ENCODE assay signal across 8 cellular contexts in genomic region chr4:1711055-1711905, GRCh38. TPM values are rescaled to one million over a fixed set of nuclear protein-coding genes. Genes with fewer than 3 reads are reported as not detected.
DNase-seq lines count a peak whose midpoint lies in the region; ATAC-seq and TF ChIP-seq lines count a peak whose summit lies in the region.

No MANE protein-coding gene starts in this region.

- TF ChIP-seq EP300 in sigmoid colon (IDR thresholded peaks at IDR 0.05), result no peak

- H3K9me3 ChIP-seq in HEK293 (ENCODE audit: control insufficient read depth, insufficient read depth, low read depth, low read length) (no peaks in the 10 kb centered on the region), OCI-LY1 (ENCODE audit: low read length) (no peaks in the 10 kb centered on the region), body of pancreas (no peaks in the 10 kb centered on the region), iPS-18a (ENCODE audit: control insufficient read depth, low read depth, low read length) (no peaks in the 10 kb centered on the region), sigmoid colon (no peaks in the 10 kb centered on the region)

- no peak for TF ChIP-seq CTCF in GM06990 (IDR thresholded peaks at IDR 0.05; ENCODE audit: insufficient read depth, low read length, poor library complexity, severe bottlenecking)
- no peak for TF ChIP-seq CTCF in HEK293 (tag by site-specific recombination; IDR thresholded peaks at IDR 0.05)
- TF ChIP-seq CTCF in OCI-LY1 (IDR thresholded peaks at IDR 0.05; ENCODE audit: low read length), result no peak
- no peak for TF ChIP-seq CTCF in body of pancreas (IDR thresholded peaks at IDR 0.05)
- no peak for TF ChIP-seq CTCF in sigmoid colon (IDR thresholded peaks at IDR 0.05)

- H3K27me3 ChIP-seq in GM06990 (replicated peaks; ENCODE audit: control insufficient read depth, insufficient read depth, low read length), result no peaks in the 10 kb centered on the region
- H3K27me3 ChIP-seq in OCI-LY1 (ENCODE audit: insufficient read depth, low read length), result no peaks in the 10 kb centered on the region
- H3K27me3 ChIP-seq in body of pancreas, result no peaks in the 10 kb centered on the region
- peaks cover 5% of the 10 kb centered on the region for H3K27me3 ChIP-seq in iPS-18a (ENCODE audit: control insufficient read depth, insufficient read depth, low read length)
- H3K27me3 ChIP-seq in sigmoid colon, result no peaks in the 10 kb centered on the region

- POLR2A ChIA-PET in HEK293 (lab: Yijun Ruan, JAX), result interaction anchor here (0.5 to 1.8 kb wide), 6 partner anchors 9 to 310 kb away, joined by 3 to 44 read pairs (median 8); partner anchors contain the start of genes TACC3 and TMEM129

- DNase-seq in GM06990 (ENCODE audit: extremely low read depth, insufficient read length) (peak; percentile 68), body of pancreas (peak; percentile 53 to 68 (median 63)), sigmoid colon (peak; percentile 83), NOMO-1 treated with dmso at 0.1 percent for 144 hours (lab: John Stamatoyannopoulos, UW; ENCODE audit: unreplicated experiment) (no peak), DMS114 treated with DMSO at 0.1 percent for 48 hours (lab: John Stamatoyannopoulos, UW; ENCODE audit: unreplicated experiment) (no peak)

- H3K4me3 ChIP-seq in GM06990 (replicated peaks; ENCODE audit: low read depth, low read length) (peak overlapping the region; percentile 92), HEK293 (ENCODE audit: low read depth, low read length) (peak overlapping the region; percentile 85), OCI-LY1 (ENCODE audit: low read depth, low read length, poor library complexity, severe bottlenecking) (peak overlapping the region; percentile 99), body of pancreas (peak overlapping the region; percentile 75 to 77), iPS-18a (ENCODE audit: low read length) (peak overlapping the region; percentile 95), sigmoid colon (peak overlapping the region; percentile 76 to 98 (median 83))

- no peaks in the 10 kb centered on the region for H4K20me1 ChIP-seq in OCI-LY1 (ENCODE audit: insufficient read depth, low read length)

- peaks cover 48% of the 10 kb centered on the region for H3K79me2 ChIP-seq in OCI-LY1 (ENCODE audit: insufficient read depth, low read length)

- H3K4me2 ChIP-seq in OCI-LY1 (ENCODE audit: low read length), result peak overlapping the region; percentile 89

- no peak overlapping the region for H2AFZ ChIP-seq in OCI-LY1 (ENCODE audit: low read length)

- H3K4me1 ChIP-seq in HEK293 (ENCODE audit: control insufficient read depth, insufficient read depth, low read length) (no peaks in the 10 kb centered on the region), OCI-LY1 (ENCODE audit: insufficient read depth, low read length, severe bottlenecking) (peaks cover 56% of the 10 kb centered on the region), body of pancreas (peaks cover 59% of the 10 kb centered on the region), iPS-18a (ENCODE audit: control insufficient read depth, low read depth, low read length) (peaks cover 8% of the 10 kb centered on the region), sigmoid colon (peaks cover 0 to 52% (median 37%) of the 10 kb centered on the region in 4 donors)

- 5 to 11% methylated on average over 24 to 60 of the region's 61 CpGs for WGBS in body of pancreas, 2 donors
- WGBS in sigmoid colon, 2 donors, result 3 to 5% methylated on average over 61 of the region's 61 CpGs

- ATAC-seq in body of pancreas, result peak; percentile 11

- no peaks in the 10 kb centered on the region for H3K9me2 ChIP-seq in OCI-LY1 (ENCODE audit: low read depth, low read length)

- peak overlapping the region; percentile 85 for H3K9ac ChIP-seq in OCI-LY1 (ENCODE audit: low read length)
- peak overlapping the region; percentile 82 for H3K9ac ChIP-seq in iPS-18a (ENCODE audit: low read length)

- no peak for TF ChIP-seq POLR2A in body of pancreas (IDR thresholded peaks at IDR 0.05)
- TF ChIP-seq POLR2A in sigmoid colon (IDR thresholded peaks at IDR 0.05), result no peak

- H3K27ac ChIP-seq in HEK293 (ENCODE audit: extremely low read depth, low read depth, low read length) (peak overlapping the region; percentile 99), OCI-LY1 (ENCODE audit: low read depth, low read length, poor library complexity, severe bottlenecking) (peak overlapping the region; percentile 36), body of pancreas (peak overlapping the region; percentile 82 to 100 (median 100)), iPS-18a (ENCODE audit: low read length) (no peak overlapping the region), sigmoid colon (peak overlapping the region; percentile 97 to 100 (median 99))

- CTCF ChIA-PET in HEK293 (lab: Yijun Ruan, JAX), result interaction anchor here (1.1 kb wide), 1 partner anchor 18 kb away, joined by 4 read pairs; no protein-coding TSS in a partner anchor

- intact Hi-C loops in body of pancreas (cut with DNase I), result no loop called here
- intact Hi-C loops in sigmoid colon (cut with DNase I), result loop anchor here (5.0 kb wide), 2 partner anchors 146 to 364 kb away; partner anchors contain the start of genes LETM1 and UVSSA

- H3K36me3 ChIP-seq in GM06990 (ENCODE audit: control insufficient read depth, insufficient read depth, low read length) (peaks cover 6% of the 10 kb centered on the region), HEK293 (ENCODE audit: control insufficient read depth in 2 of 2, insufficient read depth in 1 of 2, low read length in 2 of 2) (peaks cover 4 to 45% of the 10 kb centered on the region in 2 experiments; a peak in 2 of 3 replicates), OCI-LY1 (ENCODE audit: insufficient read depth, low read length) (peaks cover 49% of the 10 kb centered on the region), body of pancreas (replicated peaks in 1 of 2; ENCODE audit: insufficient read depth in 1 of 2, low read depth in 2 of 2) (peaks cover 0 to 1% of the 10 kb centered on the region in 2 donors), iPS-18a (ENCODE audit: control insufficient read depth, low read depth, low read length) (peaks cover under 1% of the 10 kb centered on the region), sigmoid colon (peaks cover 0 to 4% (median 3%) of the 10 kb centered on the region in 4 donors)

- H3F3A ChIP-seq in OCI-LY1 (ENCODE audit: insufficient read depth, low read length), result no peaks in the 10 kb centered on the region

TF ChIP-seq in HEK293, 187 proteins besides CTCF, POLR2A, EP300 and RAD21 (continues in another document):
- TF ChIP-seq ZNF394 (tag by site-specific recombination; IDR thresholded peaks at IDR 0.05; ENCODE audit: borderline replicate concordance) (no peak), ZBTB20 (tag by site-specific recombination; IDR thresholded peaks at IDR 0.05) (0 out of 2 replicates have a peak, but pooled peaks have one; percentile 4), ZNF776 (tag by site-specific recombination; IDR thresholded peaks at IDR 0.05; ENCODE audit: borderline replicate concordance) (no peak), ZNF335 (tag by site-specific recombination; conservative IDR thresholded peaks at IDR 0.05) (peak; percentile 42; the same call in 1 of the 2 replicates), ZBTB17 (tag by site-specific recombination; IDR thresholded peaks at IDR 0.05) (peak; percentile 27; the same call in 1 of the 2 replicates), ZNF223 (tag by site-specific recombination; IDR thresholded peaks at IDR 0.05) (no peak), ZNF623 (tag by site-specific recombination; IDR thresholded peaks at IDR 0.05) (no peak), ZNF292 (tag by site-specific recombination; IDR thresholded peaks at IDR 0.05; ENCODE audit: borderline replicate concordance, low read depth) (no peak), ZNF2 (tag by site-specific recombination; IDR thresholded peaks at IDR 0.05) (no peak), ZNF580 (tag by site-specific recombination; IDR thresholded peaks at IDR 0.05) (no peak), ZNF629 (tag by site-specific recombination; IDR thresholded peaks at IDR 0.05) (no peak), GLIS2 (tag by site-specific recombination; IDR thresholded peaks at IDR 0.05) (peak; percentile 41; the same call in 1 of the 2 replicates), SP3 (tag by site-specific recombination; IDR thresholded peaks at IDR 0.05) (0 out of 2 replicates have a peak, but pooled peaks have one; percentile 24), ZNF169 (tag by site-specific recombination; IDR thresholded peaks at IDR 0.05) (no peak), ZNF341 (tag by site-specific recombination; IDR thresholded peaks at IDR 0.05; ENCODE audit: low read depth) (no peak), ZNF600 (tag by site-specific recombination; IDR thresholded peaks at IDR 0.05) (peak; percentile 61), GLI2 (tag by site-specific recombination; IDR thresholded peaks at IDR 0.05; ENCODE audit: borderline replicate concordance, low read depth) (no peak), ZNF362 (tag by site-specific recombination; IDR thresholded peaks at IDR 0.05) (0 out of 2 replicates have a peak, but pooled peaks have one; percentile 42), ZNF266 (tag by site-specific recombination; IDR thresholded peaks at IDR 0.05; ENCODE audit: low read depth) (peak; percentile 56; the same call in 1 of the 2 replicates)

RNA-seq across cellular contexts. Expression of gene SLBP, which starts 0.8 kb away (rescaled TPM):
- total RNA-seq in body of pancreas (10 to 100 TPM; 23.7 to 26.2 TPM), sigmoid colon (10 to 100 TPM; 32.3 to 48.9 (median 40.2) TPM)
- 10 to 100 TPM; 34.0 to 36.0 (median 35.8) TPM for polyA plus RNA-seq in sigmoid colon

RNA-seq across cellular contexts. Expression of gene TMEM129, which starts 9.8 kb away (rescaled TPM):
- total RNA-seq in body of pancreas (10 to 100 TPM; 26.7 to 53.1 TPM), sigmoid colon (10 to 100 TPM; 40.6 to 51.4 (median 49.2) TPM)
- polyA plus RNA-seq in sigmoid colon, result 10 to 100 TPM; 16.9 to 42.4 (median 18.6) TPM

RNA-seq across cellular contexts. Expression of gene TACC3, which starts 10.0 kb away (rescaled TPM):
- total RNA-seq in body of pancreas (1 to 10 TPM; 5.7 to 8.9 TPM), sigmoid colon (10 to 100 TPM in 1 of 4 donors, 1 to 10 TPM in 3; 4.3 to 13.0 (median 6.9) TPM)
- polyA plus RNA-seq in sigmoid colon, result 10 to 100 TPM in 2 of 3 donors, 1 to 10 TPM in 1; 4.8 to 55.9 (median 11.8) TPM

RNA-seq across cellular contexts. Expression of gene FAM53A, which starts 27.2 kb away (rescaled TPM):
- total RNA-seq in body of pancreas (1 to 10 TPM in 1 of 2 donors, under 1 TPM in 1; 0.66 to 2.3 TPM), sigmoid colon (1 to 10 TPM in 3 of 4 donors, under 1 TPM in 1; 0.82 to 4.1 (median 1.7) TPM)
- polyA plus RNA-seq in sigmoid colon, result 1 to 10 TPM in 2 of 3 donors, under 1 TPM in 1; 0.23 to 1.8 (median 1.4) TPM

Comparison
In these comparisons a context has a peak if more than half of its experiments do, and no peak if none do; other contexts are left out.
1. DNase-seq: peak in GM06990 (single experiment), body of pancreas (4 of 4) and sigmoid colon (single experiment); none in NOMO-1 treated with dmso at 0.1 percent for 144 hours (single experiment) and DMS114 treated with DMSO at 0.1 percent for 48 hours (single experiment).
2. Peak in every context shown above with its lines, with median percentiles within 50 percentile points of each other: H3K4me3 ChIP-seq.